1 cellular context compared by ENCODE assay signal in genomic region chr16:1433263-1433560, GRCh38.
TF ChIP-seq lines count a peak whose summit lies in the region.

No MANE protein-coding gene starts in this region.

TF ChIP-seq in K562, 482 proteins besides CTCF, POLR2A, EP300 and RAD21:
- TF ChIP-seq ZFX (CRISPR knock-in tag; IDR thresholded peaks at IDR 0.05) (0 out of 2 replicates have a peak, but pooled peaks have one; percentile 5), POLR2G (IDR thresholded peaks at IDR 0.05; ENCODE audit: low read depth, low read length) (0 out of 2 replicates have a peak, but pooled peaks have one; percentile 13), ESRRB (CRISPR knock-in tag; IDR thresholded peaks at IDR 0.05; ENCODE audit: borderline replicate concordance) (no peak)
